ENCODE assay signal across 8 cellular contexts in genomic region chr5:83306572-83307241, GRCh38.
DNase-seq lines count a peak whose midpoint lies in the region; ATAC-seq and TF ChIP-seq lines count a peak whose summit lies in the region.

No MANE protein-coding gene starts in this region.

- H3K9me3 ChIP-seq in upper lobe of left lung: no peaks in the 10 kb centered on the region

- peak in 3 of 4 donors; percentile 40 to 58 (median 44) for TF ChIP-seq EP300 in upper lobe of left lung (IDR thresholded peaks at IDR 0.05)

- H3K36me3 ChIP-seq in kidney epithelial cell (ENCODE audit: control insufficient read depth, insufficient read depth, low read length): no peaks in the 10 kb centered on the region
- no peaks in the 10 kb centered on the region for H3K36me3 ChIP-seq in upper lobe of left lung

- TF ChIP-seq POLR2A in upper lobe of left lung (IDR thresholded peaks at IDR 0.05): peak in 1 of 4 donors; percentile 53

- peak overlapping the region in 1 of 2 donors; percentile 87 for H3K27ac Mint-ChIP-seq in activated naive CD4-positive, alpha-beta T cell treated with anti-CD3 and anti-CD28 coated beads, Interleukin-2, amount 50 U/mL, for 72 hours

- no peaks in the 10 kb centered on the region for H3K4me1 ChIP-seq in upper lobe of left lung

- ATAC-seq in GM18499 (IDR thresholded peaks at IDR 0.05; ENCODE audit: insufficient read depth, unreplicated experiment) (peak; percentile 96), GM21529 (IDR thresholded peaks at IDR 0.05; ENCODE audit: unreplicated experiment) (peak; percentile 97), upper lobe of left lung (ENCODE audit: low FRiP score in 2 of 2) (peak; percentile 92 to 98)
- peak; percentile 73 to 84 for ATAC-seq in activated naive CD4-positive, alpha-beta T cell treated with anti-CD3 and anti-CD28 coated beads, Interleukin-2, amount 50 U/mL, for 72 hours

- peaks cover 5% of the 10 kb centered on the region in 2 donors for H3K36me3 Mint-ChIP-seq in activated naive CD4-positive, alpha-beta T cell treated with anti-CD3 and anti-CD28 coated beads, Interleukin-2, amount 50 U/mL, for 72 hours

- WGBS in upper lobe of left lung, 2 donors: 18 to 23% methylated on average over 3 of the region's 3 CpGs

- DNase-seq in HK-2 (ENCODE audit: unreplicated experiment) (peak; percentile 29), kidney epithelial cell (ENCODE audit: low read depth) (peak; percentile 56), upper lobe of left lung (peak in 1 of 2 donors; percentile 81), DMS53 treated with DMSO at 0.1 percent for 48 hours (lab: John Stamatoyannopoulos, UW; ENCODE audit: unreplicated experiment) (no peak), hippocampal formation (lab: John Stamatoyannopoulos, UW) (no peak)
- DNase-seq in activated naive CD4-positive, alpha-beta T cell treated with anti-CD3 and anti-CD28 coated beads, Interleukin-2, amount 50 U/mL, for 72 hours (ENCODE audit: low spot score in 2 of 2): peak in 1 of 2 donors; percentile 5

- H3K27me3 ChIP-seq in kidney epithelial cell (ENCODE audit: control insufficient read depth, insufficient read depth, low read length): no peaks in the 10 kb centered on the region
- no peaks in the 10 kb centered on the region for H3K27me3 ChIP-seq in upper lobe of left lung

- peak overlapping the region; percentile 26 to 72 (median 54) for H3K27ac ChIP-seq in upper lobe of left lung

- H3K4me3 ChIP-seq in kidney epithelial cell (ENCODE audit: low read depth, low read length): no peak overlapping the region
- H3K4me3 ChIP-seq in upper lobe of left lung: no peak overlapping the region

- peaks cover 0 to 4% of the 10 kb centered on the region in 2 donors for H3K9me3 Mint-ChIP-seq in activated naive CD4-positive, alpha-beta T cell treated with anti-CD3 and anti-CD28 coated beads, Interleukin-2, amount 50 U/mL, for 72 hours

- no peak for TF ChIP-seq CTCF in kidney epithelial cell (IDR thresholded peaks at IDR 0.05; ENCODE audit: insufficient read depth, low read length, poor library complexity, severe bottlenecking)
- TF ChIP-seq CTCF in upper lobe of left lung (IDR thresholded peaks at IDR 0.05): no peak

Comparison
In these comparisons a context has a peak if more than half of its experiments do, and no peak if none do; other contexts are left out.
1. DNase-seq: peak in HK-2 (single experiment) and kidney epithelial cell (single experiment); none in DMS53 treated with DMSO at 0.1 percent for 48 hours (single experiment) and hippocampal formation (0 of 2).
2. Peak in every context shown above with its lines, with median percentiles within 50 percentile points of each other: ATAC-seq.